15 cellular contexts compared by ENCODE assay signal in the genomic region with DNA sequence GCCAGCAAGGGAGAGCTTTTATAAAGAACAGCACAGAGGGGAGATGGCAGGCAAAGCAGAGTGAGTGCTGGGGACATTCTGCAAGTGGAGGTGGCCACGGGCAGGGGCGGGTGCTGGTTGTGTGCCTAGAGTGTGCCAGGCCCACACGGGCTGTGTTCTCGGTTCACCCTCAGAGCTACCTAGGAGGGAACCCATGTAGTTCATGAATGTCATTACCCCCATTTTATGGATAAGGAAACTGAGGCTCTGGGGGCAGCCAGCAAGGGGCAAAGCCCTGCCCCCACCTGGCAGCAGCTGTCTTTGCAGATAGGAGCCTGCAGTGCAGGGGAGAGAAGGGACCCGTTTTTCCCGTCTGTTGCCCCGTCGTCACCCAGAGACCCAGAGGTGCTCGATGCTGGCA.
A peak's percentile ranks its signal among the peaks of the same experiment; 100 is the strongest.
DNase-seq lines count a peak whose midpoint lies in the region; ATAC-seq and TF ChIP-seq lines count a peak whose summit lies in the region.
"Had no signal": no experiment of that assay in that cellular context is flagged by ENCODE, and none has a peak within 500 bp of the region (broad histone marks: within the 10 kb centered on the region; RNA-seq: fewer than 3 reads in every experiment).

No MANE protein-coding gene starts in this region.

- no peak for TF ChIP-seq EP300 in esophagus muscularis mucosa (IDR thresholded peaks at IDR 0.05)

- DNase-seq in left ventricle myocardium inferior (no peak), left cardiac atrium (no peak), WERI-Rb-1 (no peak), esophagus muscularis mucosa (ENCODE audit: extremely low spot score) (no peak), thoracic aorta (ENCODE audit: low spot score) (no peak), medulla oblongata (ENCODE audit: extremely low spot score) (no peak), SIG-M5 (lab: John Stamatoyannopoulos, UW) (no peak), G401 (ENCODE audit: low spot score) (no peak)
- DNase-seq: COR-L47, EL, HCEC 1CT, NCI-H1092 treated with DMSO at 0.1 percent for 48 hours, NCI-H1694 treated with DMSO at 0.1 percent for 48 hours, NCI-H446 had no signal

- no peak overlapping the region for H3K4me3 ChIP-seq in left ventricle myocardium inferior
- H3K4me3 ChIP-seq in WERI-Rb-1 (ENCODE audit: low read depth, low read length) = no peak overlapping the region
- H3K4me3 ChIP-seq in esophagus muscularis mucosa = no peak overlapping the region
- no peak overlapping the region for H3K4me3 ChIP-seq in thoracic aorta

- H3K27ac ChIP-seq in left ventricle myocardium inferior (replicated peaks) (peak overlapping the region; percentile 88), WERI-Rb-1 (peak overlapping the region; percentile 99), esophagus muscularis mucosa (replicated peaks in 1 of 4) (peak overlapping the region in 3 of 4 donors; percentile 11 to 85 (median 20)), thoracic aorta (peak overlapping the region; percentile 22 to 39)
- H3K27ac ChIP-seq: C4-2B had no signal

- 94% methylated on average over 9 of the region's 9 CpGs for WGBS in esophagus muscularis mucosa

- intact Hi-C loops in left ventricle myocardium inferior (cut with micrococcal nuclease) = no loop called here
- intact Hi-C loops in left cardiac atrium (cut with DNase I) = loop anchor here in 1 of 2 donors (10.0 kb wide), 1 partner anchor 88 kb away; a partner anchor contains a TSS
- intact Hi-C loops in esophagus muscularis mucosa (cut with DNase I) = no loop called here

- peaks cover 14% of the 10 kb centered on the region for H3K9me3 ChIP-seq in left ventricle myocardium inferior (replicated peaks)
- H3K9me3 ChIP-seq in WERI-Rb-1 (ENCODE audit: severe bottlenecking) = peaks cover 14% of the 10 kb centered on the region
- H3K9me3 ChIP-seq in esophagus muscularis mucosa = peaks cover 0 to 12% (median 9%) of the 10 kb centered on the region in 4 donors
- no peaks in the 10 kb centered on the region for H3K9me3 ChIP-seq in thoracic aorta

- TF ChIP-seq CTCF in left ventricle myocardium inferior (IDR thresholded peaks at IDR 0.05; ENCODE audit: borderline replicate concordance) (no peak), WERI-Rb-1 (IDR thresholded peaks at IDR 0.05; ENCODE audit: low read depth, low read length) (no peak), esophagus muscularis mucosa (IDR thresholded peaks at IDR 0.05) (no peak), thoracic aorta (IDR thresholded peaks at IDR 0.05) (no peak)

- in situ Hi-C loops in G401 (cut with HindIII; ENCODE audit: low sequenced_read_pairs) = no loop called here

- no peak for ATAC-seq in left cardiac atrium
- no peak for ATAC-seq in thoracic aorta (ENCODE audit: insufficient number of reproducible peaks, low FRiP score, low read depth)

- no peaks in the 10 kb centered on the region for H3K36me3 ChIP-seq in left ventricle myocardium inferior
- peaks cover 3% of the 10 kb centered on the region for H3K36me3 ChIP-seq in WERI-Rb-1
- no peaks in the 10 kb centered on the region for H3K36me3 ChIP-seq in esophagus muscularis mucosa
- H3K36me3 ChIP-seq in thoracic aorta = no peaks in the 10 kb centered on the region

- H3K4me1 ChIP-seq in left ventricle myocardium inferior (peaks cover 67% of the 10 kb centered on the region), esophagus muscularis mucosa (peaks cover 26 to 57% (median 47%) of the 10 kb centered on the region in 4 donors), thoracic aorta (ENCODE audit: control insufficient read depth in 1 of 2, low read depth in 2 of 2) (peaks cover 24 to 49% of the 10 kb centered on the region in 2 donors)

- H3K27me3 ChIP-seq in left ventricle myocardium inferior (ENCODE audit: low read depth) = no peaks in the 10 kb centered on the region
- H3K27me3 ChIP-seq in WERI-Rb-1 (ENCODE audit: insufficient read depth, low read depth, severe bottlenecking) = no peaks in the 10 kb centered on the region
- no peaks in the 10 kb centered on the region for H3K27me3 ChIP-seq in esophagus muscularis mucosa
- no peaks in the 10 kb centered on the region for H3K27me3 ChIP-seq in thoracic aorta (replicated peaks; ENCODE audit: insufficient read depth)

- no peak for TF ChIP-seq POLR2A in esophagus muscularis mucosa (IDR thresholded peaks at IDR 0.05; ENCODE audit: low read depth)

Comparison
In these comparisons a context has a peak if more than half of its experiments do, and no peak if none do; other contexts are left out.
1. H3K27ac ChIP-seq: peak in every context shown above with its lines; median percentile 99 in WERI-Rb-1; 88 in left ventricle myocardium inferior; 30 in thoracic aorta; 20 in esophagus muscularis mucosa.